8 cellular contexts compared by ENCODE assay signal in genomic region chr19:43759515-43759914, GRCh38. TPM values are rescaled to one million over a fixed set of nuclear protein-coding genes. Genes with fewer than 3 reads are reported as not detected.
DNase-seq lines count a peak whose midpoint lies in the region; ATAC-seq, FAIRE-seq and TF ChIP-seq lines count a peak whose summit lies in the region.

No MANE protein-coding gene starts in this region.

- H3K9me3 Mint-ChIP-seq in activated T-helper 1 cell treated with anti-CD3 and anti-CD28 coated beads, Interleukin-12 subunit alpha, Interleukin-12 subunit beta, Interleukin-2, Interleukin-4 antibody, amounts not matched to agents 30 ng/mL and 10 ng/mL and 1 ng/mL, durations not matched to agents 14 hours and 24 hours and 36 hours = no peaks in the 10 kb centered on the region
- no peaks in the 10 kb centered on the region for H3K9me3 Mint-ChIP-seq in mesothelial cell of epicardium
- H3K9me3 Mint-ChIP-seq in immature natural killer cell = no peaks in the 10 kb centered on the region

- TF ChIP-seq CTCF in mesothelial cell of epicardium (IDR thresholded peaks at IDR 0.05; ENCODE audit: unreplicated experiment) = no peak
- TF ChIP-seq CTCF in ascending aorta (IDR thresholded peaks at IDR 0.05) = no peak

- no peaks in the 10 kb centered on the region for H3K36me3 ChIP-seq in ascending aorta

- H3K27me3 ChIP-seq in ascending aorta = no peaks in the 10 kb centered on the region

- ATAC-seq in GM19023 (IDR thresholded peaks at IDR 0.05; ENCODE audit: unreplicated experiment) = no peak

- peaks cover 48% of the 10 kb centered on the region for H3K36me3 Mint-ChIP-seq in activated T-helper 1 cell treated with anti-CD3 and anti-CD28 coated beads, Interleukin-12 subunit alpha, Interleukin-12 subunit beta, Interleukin-2, Interleukin-4 antibody, amounts not matched to agents 30 ng/mL and 10 ng/mL and 1 ng/mL, durations not matched to agents 14 hours and 24 hours and 36 hours (ENCODE audit: low read depth)
- H3K36me3 Mint-ChIP-seq in mesothelial cell of epicardium = no peaks in the 10 kb centered on the region
- no peaks in the 10 kb centered on the region for H3K36me3 Mint-ChIP-seq in immature natural killer cell

- DNase-seq in Daoy (ENCODE audit: low read depth) = peak; percentile 76
- peak; percentile 69 for DNase-seq in HTR-8/SVneo (ENCODE audit: insufficient read length, low spot score)
- DNase-seq in activated T-helper 1 cell treated with anti-CD3 and anti-CD28 coated beads, Interleukin-12 subunit alpha, Interleukin-12 subunit beta, Interleukin-2, Interleukin-4 antibody, amounts not matched to agents 30 ng/mL and 10 ng/mL and 1 ng/mL, durations not matched to agents 14 hours and 24 hours and 36 hours (ENCODE audit: low spot score) = no peak
- no peak for DNase-seq in mesothelial cell of epicardium (ENCODE audit: low spot score in 2 of 2, unreplicated experiment in 2 of 2)
- DNase-seq in ascending aorta (ENCODE audit: low spot score in 2 of 2) = no peak
- DNase-seq in immature natural killer cell = no peak
- DNase-seq in AG08396 (ENCODE audit: low spot score) = no peak

- H3K27me3 Mint-ChIP-seq in activated T-helper 1 cell treated with anti-CD3 and anti-CD28 coated beads, Interleukin-12 subunit alpha, Interleukin-12 subunit beta, Interleukin-2, Interleukin-4 antibody, amounts not matched to agents 30 ng/mL and 10 ng/mL and 1 ng/mL, durations not matched to agents 14 hours and 24 hours and 36 hours (ENCODE audit: insufficient read depth) = peaks cover 1% of the 10 kb centered on the region
- H3K27me3 Mint-ChIP-seq in mesothelial cell of epicardium (ENCODE audit: low read depth) (no peaks in the 10 kb centered on the region), immature natural killer cell (ENCODE audit: low read depth in 3 of 3) (peaks cover 10 to 14% (median 14%) of the 10 kb centered on the region in 3 donors)

- FAIRE-seq in HTR-8/SVneo (lab: Jason Lieb, UNC) = no peak

- no peak overlapping the region for H3K4me3 Mint-ChIP-seq in activated T-helper 1 cell treated with anti-CD3 and anti-CD28 coated beads, Interleukin-12 subunit alpha, Interleukin-12 subunit beta, Interleukin-2, Interleukin-4 antibody, amounts not matched to agents 30 ng/mL and 10 ng/mL and 1 ng/mL, durations not matched to agents 14 hours and 24 hours and 36 hours
- H3K4me3 Mint-ChIP-seq in mesothelial cell of epicardium = no peak overlapping the region
- H3K4me3 Mint-ChIP-seq in immature natural killer cell = no peak overlapping the region

- H3K4me1 ChIP-seq in ascending aorta = peaks cover 6 to 20% of the 10 kb centered on the region in 2 donors

- no peak overlapping the region for H3K27ac ChIP-seq in ascending aorta

- no peak overlapping the region for H3K4me3 ChIP-seq in ascending aorta

- H3K4me1 Mint-ChIP-seq in activated T-helper 1 cell treated with anti-CD3 and anti-CD28 coated beads, Interleukin-12 subunit alpha, Interleukin-12 subunit beta, Interleukin-2, Interleukin-4 antibody, amounts not matched to agents 30 ng/mL and 10 ng/mL and 1 ng/mL, durations not matched to agents 14 hours and 24 hours and 36 hours (ENCODE audit: low read depth) = peaks cover 61% of the 10 kb centered on the region
- H3K4me1 Mint-ChIP-seq in mesothelial cell of epicardium (peaks cover 19% of the 10 kb centered on the region), immature natural killer cell (peaks cover 11 to 18% of the 10 kb centered on the region in 2 donors)

- peak overlapping the region; percentile 5 for H3K27ac Mint-ChIP-seq in activated T-helper 1 cell treated with anti-CD3 and anti-CD28 coated beads, Interleukin-12 subunit alpha, Interleukin-12 subunit beta, Interleukin-2, Interleukin-4 antibody, amounts not matched to agents 30 ng/mL and 10 ng/mL and 1 ng/mL, durations not matched to agents 14 hours and 24 hours and 36 hours
- H3K27ac Mint-ChIP-seq in mesothelial cell of epicardium = peak overlapping the region; percentile 4
- peak overlapping the region in 1 of 6 donors; percentile 19 for H3K27ac Mint-ChIP-seq in immature natural killer cell

- intact Hi-C loops in activated T-helper 1 cell treated with anti-CD3 and anti-CD28 coated beads, Interleukin-12 subunit alpha, Interleukin-12 subunit beta, Interleukin-2, Interleukin-4 antibody, amounts not matched to agents 30 ng/mL and 10 ng/mL and 1 ng/mL, durations not matched to agents 14 hours and 24 hours and 36 hours (cut with micrococcal nuclease) = no loop called here
- intact Hi-C loops in ascending aorta (cut with DNase I) = loop anchor here (10.0 kb wide), 1 partner anchor 175 kb away; the partner anchor contains the start of gene ZNF45

- no peaks in the 10 kb centered on the region for H3K9me3 ChIP-seq in ascending aorta

RNA-seq across cellular contexts. Expression of gene SMG9, which starts 4.8 kb away (rescaled TPM):
- 14.1 and 20.3 TPM in 2 replicates for total RNA-seq in Daoy (2014; rRNA removed; shearing (Covaris generic))
- 86.6 and 89.2 TPM in 2 replicates for total RNA-seq in activated T-helper 1 cell treated with anti-CD3 and anti-CD28 coated beads, Interleukin-12 subunit alpha, Interleukin-12 subunit beta, Interleukin-2, Interleukin-4 antibody, amounts not matched to agents 30 ng/mL and 10 ng/mL and 1 ng/mL, durations not matched to agents 14 hours and 24 hours and 36 hours
- total RNA-seq in mesothelial cell of epicardium = 65.8 to 75.7 TPM (median 73.2 TPM) in 3 replicates
- 126 TPM for total RNA-seq in ascending aorta
- polyA plus RNA-seq in immature natural killer cell = 1 to 10 TPM; 1.9 to 9.3 (median 5.1) TPM

RNA-seq across cellular contexts. Expression of gene KCNN4, which starts 21.3 kb away (rescaled TPM):
- total RNA-seq in Daoy (2014; rRNA removed; shearing (Covaris generic)) = 6.0 and 9.8 TPM in 2 replicates
- 183 and 185 TPM in 2 replicates for total RNA-seq in activated T-helper 1 cell treated with anti-CD3 and anti-CD28 coated beads, Interleukin-12 subunit alpha, Interleukin-12 subunit beta, Interleukin-2, Interleukin-4 antibody, amounts not matched to agents 30 ng/mL and 10 ng/mL and 1 ng/mL, durations not matched to agents 14 hours and 24 hours and 36 hours
- 5.4 to 6.4 TPM (median 6.1 TPM) in 3 replicates for total RNA-seq in mesothelial cell of epicardium
- total RNA-seq in ascending aorta = 2.3 TPM
- under 1 TPM in 2 of 3 donors, not detected in 1; 0.19 to 0.27 TPM for polyA plus RNA-seq in immature natural killer cell

RNA-seq across cellular contexts. Expression of gene LYPD5, which starts 42.7 kb away (rescaled TPM):
- total RNA-seq in Daoy (2014; rRNA removed; shearing (Covaris generic)) = 0.89 and 2.9 TPM in 2 replicates
- 0.29 TPM in 1 of 2 replicates, not detected in the other for total RNA-seq in activated T-helper 1 cell treated with anti-CD3 and anti-CD28 coated beads, Interleukin-12 subunit alpha, Interleukin-12 subunit beta, Interleukin-2, Interleukin-4 antibody, amounts not matched to agents 30 ng/mL and 10 ng/mL and 1 ng/mL, durations not matched to agents 14 hours and 24 hours and 36 hours
- 0.27 to 0.57 TPM (median 0.33 TPM) in 3 replicates for total RNA-seq in mesothelial cell of epicardium
- not detected for total RNA-seq in ascending aorta
- 1 to 10 TPM in 1 of 3 donors, not detected in 2; 3.4 TPM for polyA plus RNA-seq in immature natural killer cell

RNA-seq across cellular contexts. Expression of gene IRGC, which starts 43.6 kb away (rescaled TPM):
- total RNA-seq in Daoy (2014; rRNA removed; shearing (Covaris generic)) = not detected in 2 replicates
- total RNA-seq in activated T-helper 1 cell treated with anti-CD3 and anti-CD28 coated beads, Interleukin-12 subunit alpha, Interleukin-12 subunit beta, Interleukin-2, Interleukin-4 antibody, amounts not matched to agents 30 ng/mL and 10 ng/mL and 1 ng/mL, durations not matched to agents 14 hours and 24 hours and 36 hours = not detected in 2 replicates
- total RNA-seq in mesothelial cell of epicardium (not detected in 3 replicates), ascending aorta (not detected)
- under 1 TPM in 1 of 3 donors, not detected in 2; 0.13 TPM for polyA plus RNA-seq in immature natural killer cell

Comparison
In these comparisons a context has a peak if more than half of its experiments do, and no peak if none do; other contexts are left out.
1. DNase-seq: peak in Daoy (single experiment) and HTR-8/SVneo (single experiment); none in activated T-helper 1 cell treated with anti-CD3 and anti-CD28 coated beads, Interleukin-12 subunit alpha, Interleukin-12 subunit beta, Interleukin-2, Interleukin-4 antibody, amounts not matched to agents 30 ng/mL and 10 ng/mL and 1 ng/mL, durations not matched to agents 14 hours and 24 hours and 36 hours (single experiment), mesothelial cell of epicardium (0 of 2), ascending aorta (0 of 2), immature natural killer cell (0 of 3) and AG08396 (single experiment).
2. RNA of gene KCNN4, which starts 21.3 kb away (total RNA-seq): 183 to 185 TPM in activated T-helper 1 cell treated with anti-CD3 and anti-CD28 coated beads, Interleukin-12 subunit alpha, Interleukin-12 subunit beta, Interleukin-2, Interleukin-4 antibody, amounts not matched to agents 30 ng/mL and 10 ng/mL and 1 ng/mL, durations not matched to agents 14 hours and 24 hours and 36 hours; 6.0 to 9.8 TPM in Daoy, 5.4 to 6.4 TPM in mesothelial cell of epicardium and 2.3 TPM in ascending aorta (single experiment); every median in the first group is over 10 times any median in the second.